Comparison of ENCODE assay signal across 19 cellular contexts in the genomic region with DNA sequence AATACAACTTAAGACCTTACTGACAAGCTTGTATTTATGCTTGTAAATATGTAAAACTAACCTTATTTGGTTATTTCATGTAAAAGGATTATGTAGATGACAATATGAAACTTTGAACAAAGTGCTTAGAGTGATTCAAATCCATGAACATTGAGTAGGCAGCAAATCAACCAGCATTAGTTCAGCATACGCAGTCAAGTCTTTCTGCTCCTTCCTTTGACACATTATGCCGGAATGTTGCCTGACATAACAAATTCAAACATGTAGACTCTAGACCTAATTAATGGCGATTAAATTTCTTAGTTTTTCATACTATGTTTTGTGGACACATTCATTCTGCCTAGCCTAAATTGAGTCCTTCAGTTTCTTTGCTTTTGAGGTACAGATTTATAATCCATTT.
DNase-seq lines count a peak whose midpoint lies in the region; ATAC-seq and TF ChIP-seq lines count a peak whose summit lies in the region.
"Had no signal": no experiment of that assay in that cellular context is flagged by ENCODE, and none has a peak within 500 bp of the region (broad histone marks: within the 10 kb centered on the region; RNA-seq: fewer than 3 reads in every experiment).

No MANE protein-coding gene starts in this region.

- no peak for TF ChIP-seq POLR2A in heart left ventricle (IDR thresholded peaks at IDR 0.05)

- TF ChIP-seq CTCF in heart left ventricle (IDR thresholded peaks at IDR 0.05), result no peak
- TF ChIP-seq CTCF in epithelial cell of esophagus (IDR thresholded peaks at IDR 0.05; ENCODE audit: insufficient read depth, low read depth, low read length, missing control alignments), result no peak
- no peak for TF ChIP-seq CTCF in neutrophil (IDR thresholded peaks at IDR 0.05)

- H3K27ac ChIP-seq in heart left ventricle (peak overlapping the region in 7 of 12 donors; percentile 15 to 84 (median 59)), neutrophil (peak overlapping the region; percentile 76)
- H3K27ac ChIP-seq: SJCRH30 had no signal

- H3K4me3 ChIP-seq in heart left ventricle (peak overlapping the region in 8 of 12 donors; percentile 0 to 60 (median 43)), epithelial cell of esophagus (ENCODE audit: low read length) (no peak overlapping the region), neutrophil (ENCODE audit: low read depth in 1 of 2, low read length in 1 of 2) (peak overlapping the region in 1 of 2 experiments; percentile 20)
- H3K4me3 ChIP-seq: SJCRH30 had no signal

- DNase-seq in heart left ventricle, result no peak
- DNase-seq in Right ventricle myocardium inferior (ENCODE audit: missing footprints), result no peak
- DNase-seq in epithelial cell of esophagus (ENCODE audit: low read depth), result peak; percentile 91
- no peak for DNase-seq in DMS 273 treated with DMSO at 0.1 percent for 48 hours (lab: John Stamatoyannopoulos, UW)
- DNase-seq in GM19240 (ENCODE audit: insufficient read length, low spot score), result no peak
- DNase-seq: 8988T, Caco-2, left cardiac atrium, NCI-H146, NCI-H82, retina, SJCRH30, T-helper 17 cell had no signal

- peaks cover 4 to 82% (median 60%) of the 10 kb centered on the region in 12 donors for H3K4me1 ChIP-seq in heart left ventricle
- H3K4me1 ChIP-seq in neutrophil (ENCODE audit: control insufficient read depth in 1 of 2, insufficient read depth in 1 of 2, low read depth in 1 of 2, low read length in 1 of 2), result peaks cover 83 to 89% of the 10 kb centered on the region in 2 experiments

- H3K27me3 ChIP-seq in heart left ventricle, result no peaks in the 10 kb centered on the region
- no peaks in the 10 kb centered on the region for H3K27me3 ChIP-seq in neutrophil
- H3K27me3 ChIP-seq: SJCRH30, tibial nerve had no signal

- WGBS in heart left ventricle, 4 donors, result 77 to 90% (median 88%) methylated on average over 3 of the region's 3 CpGs

- H3K9me3 ChIP-seq in heart left ventricle, result no peaks in the 10 kb centered on the region
- no peaks in the 10 kb centered on the region for H3K9me3 ChIP-seq in neutrophil
- H3K9me3 ChIP-seq: Caco-2, SJCRH30, tibial nerve had no signal

- intact Hi-C loops in heart left ventricle (cut with DNase I), result loop anchor here in 3 of 10 donors (5.0 kb wide), 3 partner anchors 33 to 47 kb away; no protein-coding TSS in a partner anchor
- intact Hi-C loops in Right ventricle myocardium inferior (cut with DNase I), result no loop called here

- no peaks in the 10 kb centered on the region for H3K36me3 ChIP-seq in heart left ventricle
- no peaks in the 10 kb centered on the region for H3K36me3 ChIP-seq in neutrophil
- H3K36me3 ChIP-seq: SJCRH30, tibial nerve had no signal

- ATAC-seq in heart left ventricle, result no peak
- ATAC-seq in Right ventricle myocardium inferior, result no peak
- no peak for ATAC-seq in GM19467 (IDR thresholded peaks at IDR 0.05; ENCODE audit: unreplicated experiment)
- ATAC-seq in SK-N-SH treated with all-trans-retinoic acid at 6 μM for 48 hours, result no peak
- ATAC-seq: left cardiac atrium; natural killer cell treated with Interleukin-12 subunit alpha and Interleukin-12 subunit beta and Interleukin-15 and Interleukin-18, amount 100 ng/mL, for 72 hours; stimulated activated memory B cell treated with anti-CD40 and anti-IgM and Interleukin-4, amounts not matched to agents 10 μg/mL and 1 μg/mL and 100 μg/mL, for 72 hours; T-helper 17 cell had no signal

TF ChIP-seq in SK-N-SH treated with all-trans-retinoic acid at 6 μM for 48 hours, 23 proteins besides CTCF, POLR2A, EP300 and RAD21:
- no peak for TF ChIP-seq CSDC2 (CRISPR knock-in tag; IDR thresholded peaks at IDR 0.05)
- no peak for TF ChIP-seq ZNF8 (CRISPR knock-in tag; IDR thresholded peaks at IDR 0.05)
- no peak for TF ChIP-seq ZC3H10 (CRISPR knock-in tag; IDR thresholded peaks at IDR 0.05)
- no peak for TF ChIP-seq ZNF565 (CRISPR knock-in tag; conservative IDR thresholded peaks at IDR 0.05; ENCODE audit: low read depth)
- no peak for TF ChIP-seq ZNF70 (CRISPR knock-in tag; IDR thresholded peaks at IDR 0.05)
- no peak for TF ChIP-seq GLIS3 (CRISPR knock-in tag; IDR thresholded peaks at IDR 0.05)
- no peak for TF ChIP-seq ISL1 (CRISPR knock-in tag; IDR thresholded peaks at IDR 0.05)
- no peak for TF ChIP-seq POU6F1 (CRISPR knock-in tag; IDR thresholded peaks at IDR 0.05; ENCODE audit: borderline replicate concordance, low read depth)
- TF ChIP-seq ZFP3 (CRISPR knock-in tag; IDR thresholded peaks at IDR 0.05), result no peak
- no peak for TF ChIP-seq OSR1 (CRISPR knock-in tag; IDR thresholded peaks at IDR 0.05)
- TF ChIP-seq PPARA (CRISPR knock-in tag; IDR thresholded peaks at IDR 0.05; ENCODE audit: borderline replicate concordance), result no peak
- TF ChIP-seq, protein P1, sequence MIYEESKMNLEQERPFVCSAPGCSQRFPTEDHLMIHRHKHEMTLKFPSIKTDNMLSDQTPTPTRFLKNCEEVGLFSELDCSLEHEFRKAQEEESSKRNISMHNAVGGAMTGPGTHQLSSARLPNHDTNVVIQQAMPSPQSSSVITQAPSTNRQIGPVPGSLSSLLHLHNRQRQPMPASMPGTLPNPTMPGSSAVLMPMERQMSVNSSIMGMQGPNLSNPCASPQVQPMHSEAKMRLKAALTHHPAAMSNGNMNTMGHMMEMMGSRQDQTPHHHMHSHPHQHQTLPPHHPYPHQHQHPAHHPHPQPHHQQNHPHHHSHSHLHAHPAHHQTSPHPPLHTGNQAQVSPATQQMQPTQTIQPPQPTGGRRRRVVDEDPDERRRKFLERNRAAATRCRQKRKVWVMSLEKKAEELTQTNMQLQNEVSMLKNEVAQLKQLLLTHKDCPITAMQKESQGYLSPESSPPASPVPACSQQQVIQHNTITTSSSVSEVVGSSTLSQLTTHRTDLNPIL (CRISPR knock-in tag; IDR thresholded peaks at IDR 0.05; ENCODE audit: low read depth), result no peak
- TF ChIP-seq, protein P2, sequence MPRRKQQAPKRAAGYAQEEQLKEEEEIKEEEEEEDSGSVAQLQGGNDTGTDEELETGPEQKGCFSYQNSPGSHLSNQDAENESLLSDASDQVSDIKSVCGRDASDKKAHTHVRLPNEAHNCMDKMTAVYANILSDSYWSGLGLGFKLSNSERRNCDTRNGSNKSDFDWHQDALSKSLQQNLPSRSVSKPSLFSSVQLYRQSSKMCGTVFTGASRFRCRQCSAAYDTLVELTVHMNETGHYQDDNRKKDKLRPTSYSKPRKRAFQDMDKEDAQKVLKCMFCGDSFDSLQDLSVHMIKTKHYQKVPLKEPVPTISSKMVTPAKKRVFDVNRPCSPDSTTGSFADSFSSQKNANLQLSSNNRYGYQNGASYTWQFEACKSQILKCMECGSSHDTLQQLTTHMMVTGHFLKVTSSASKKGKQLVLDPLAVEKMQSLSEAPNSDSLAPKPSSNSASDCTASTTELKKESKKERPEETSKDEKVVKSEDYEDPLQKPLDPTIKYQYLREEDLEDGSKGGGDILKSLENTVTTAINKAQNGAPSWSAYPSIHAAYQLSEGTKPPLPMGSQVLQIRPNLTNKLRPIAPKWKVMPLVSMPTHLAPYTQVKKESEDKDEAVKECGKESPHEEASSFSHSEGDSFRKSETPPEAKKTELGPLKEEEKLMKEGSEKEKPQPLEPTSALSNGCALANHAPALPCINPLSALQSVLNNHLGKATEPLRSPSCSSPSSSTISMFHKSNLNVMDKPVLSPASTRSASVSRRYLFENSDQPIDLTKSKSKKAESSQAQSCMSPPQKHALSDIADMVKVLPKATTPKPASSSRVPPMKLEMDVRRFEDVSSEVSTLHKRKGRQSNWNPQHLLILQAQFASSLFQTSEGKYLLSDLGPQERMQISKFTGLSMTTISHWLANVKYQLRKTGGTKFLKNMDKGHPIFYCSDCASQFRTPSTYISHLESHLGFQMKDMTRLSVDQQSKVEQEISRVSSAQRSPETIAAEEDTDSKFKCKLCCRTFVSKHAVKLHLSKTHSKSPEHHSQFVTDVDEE (CRISPR knock-in tag; IDR thresholded peaks at IDR 0.05), result no peak
- no peak for TF ChIP-seq TCF4 (CRISPR knock-in tag; IDR thresholded peaks at IDR 0.05; ENCODE audit: borderline replicate concordance)
- no peak for TF ChIP-seq ZFP30 (CRISPR knock-in tag; IDR thresholded peaks at IDR 0.05)
- no peak for TF ChIP-seq BACH2 (CRISPR knock-in tag; IDR thresholded peaks at IDR 0.05; ENCODE audit: borderline replicate concordance)
- TF ChIP-seq CSRNP3 (CRISPR knock-in tag; IDR thresholded peaks at IDR 0.05), result no peak
TF ChIP-seq in SK-N-SH treated with all-trans-retinoic acid at 6 μM for 48 hours: peak in this region for 0.
